Comparison of ENCODE assay signal across 1 cellular context in genomic region chr7:142646274-142646895, GRCh38.
TF ChIP-seq lines count a peak whose summit lies in the region.

No MANE protein-coding gene starts in this region.

TF ChIP-seq in GM23338, 12 proteins besides CTCF, POLR2A, EP300 and RAD21 (continued from another document):
- TF ChIP-seq, protein P1, sequence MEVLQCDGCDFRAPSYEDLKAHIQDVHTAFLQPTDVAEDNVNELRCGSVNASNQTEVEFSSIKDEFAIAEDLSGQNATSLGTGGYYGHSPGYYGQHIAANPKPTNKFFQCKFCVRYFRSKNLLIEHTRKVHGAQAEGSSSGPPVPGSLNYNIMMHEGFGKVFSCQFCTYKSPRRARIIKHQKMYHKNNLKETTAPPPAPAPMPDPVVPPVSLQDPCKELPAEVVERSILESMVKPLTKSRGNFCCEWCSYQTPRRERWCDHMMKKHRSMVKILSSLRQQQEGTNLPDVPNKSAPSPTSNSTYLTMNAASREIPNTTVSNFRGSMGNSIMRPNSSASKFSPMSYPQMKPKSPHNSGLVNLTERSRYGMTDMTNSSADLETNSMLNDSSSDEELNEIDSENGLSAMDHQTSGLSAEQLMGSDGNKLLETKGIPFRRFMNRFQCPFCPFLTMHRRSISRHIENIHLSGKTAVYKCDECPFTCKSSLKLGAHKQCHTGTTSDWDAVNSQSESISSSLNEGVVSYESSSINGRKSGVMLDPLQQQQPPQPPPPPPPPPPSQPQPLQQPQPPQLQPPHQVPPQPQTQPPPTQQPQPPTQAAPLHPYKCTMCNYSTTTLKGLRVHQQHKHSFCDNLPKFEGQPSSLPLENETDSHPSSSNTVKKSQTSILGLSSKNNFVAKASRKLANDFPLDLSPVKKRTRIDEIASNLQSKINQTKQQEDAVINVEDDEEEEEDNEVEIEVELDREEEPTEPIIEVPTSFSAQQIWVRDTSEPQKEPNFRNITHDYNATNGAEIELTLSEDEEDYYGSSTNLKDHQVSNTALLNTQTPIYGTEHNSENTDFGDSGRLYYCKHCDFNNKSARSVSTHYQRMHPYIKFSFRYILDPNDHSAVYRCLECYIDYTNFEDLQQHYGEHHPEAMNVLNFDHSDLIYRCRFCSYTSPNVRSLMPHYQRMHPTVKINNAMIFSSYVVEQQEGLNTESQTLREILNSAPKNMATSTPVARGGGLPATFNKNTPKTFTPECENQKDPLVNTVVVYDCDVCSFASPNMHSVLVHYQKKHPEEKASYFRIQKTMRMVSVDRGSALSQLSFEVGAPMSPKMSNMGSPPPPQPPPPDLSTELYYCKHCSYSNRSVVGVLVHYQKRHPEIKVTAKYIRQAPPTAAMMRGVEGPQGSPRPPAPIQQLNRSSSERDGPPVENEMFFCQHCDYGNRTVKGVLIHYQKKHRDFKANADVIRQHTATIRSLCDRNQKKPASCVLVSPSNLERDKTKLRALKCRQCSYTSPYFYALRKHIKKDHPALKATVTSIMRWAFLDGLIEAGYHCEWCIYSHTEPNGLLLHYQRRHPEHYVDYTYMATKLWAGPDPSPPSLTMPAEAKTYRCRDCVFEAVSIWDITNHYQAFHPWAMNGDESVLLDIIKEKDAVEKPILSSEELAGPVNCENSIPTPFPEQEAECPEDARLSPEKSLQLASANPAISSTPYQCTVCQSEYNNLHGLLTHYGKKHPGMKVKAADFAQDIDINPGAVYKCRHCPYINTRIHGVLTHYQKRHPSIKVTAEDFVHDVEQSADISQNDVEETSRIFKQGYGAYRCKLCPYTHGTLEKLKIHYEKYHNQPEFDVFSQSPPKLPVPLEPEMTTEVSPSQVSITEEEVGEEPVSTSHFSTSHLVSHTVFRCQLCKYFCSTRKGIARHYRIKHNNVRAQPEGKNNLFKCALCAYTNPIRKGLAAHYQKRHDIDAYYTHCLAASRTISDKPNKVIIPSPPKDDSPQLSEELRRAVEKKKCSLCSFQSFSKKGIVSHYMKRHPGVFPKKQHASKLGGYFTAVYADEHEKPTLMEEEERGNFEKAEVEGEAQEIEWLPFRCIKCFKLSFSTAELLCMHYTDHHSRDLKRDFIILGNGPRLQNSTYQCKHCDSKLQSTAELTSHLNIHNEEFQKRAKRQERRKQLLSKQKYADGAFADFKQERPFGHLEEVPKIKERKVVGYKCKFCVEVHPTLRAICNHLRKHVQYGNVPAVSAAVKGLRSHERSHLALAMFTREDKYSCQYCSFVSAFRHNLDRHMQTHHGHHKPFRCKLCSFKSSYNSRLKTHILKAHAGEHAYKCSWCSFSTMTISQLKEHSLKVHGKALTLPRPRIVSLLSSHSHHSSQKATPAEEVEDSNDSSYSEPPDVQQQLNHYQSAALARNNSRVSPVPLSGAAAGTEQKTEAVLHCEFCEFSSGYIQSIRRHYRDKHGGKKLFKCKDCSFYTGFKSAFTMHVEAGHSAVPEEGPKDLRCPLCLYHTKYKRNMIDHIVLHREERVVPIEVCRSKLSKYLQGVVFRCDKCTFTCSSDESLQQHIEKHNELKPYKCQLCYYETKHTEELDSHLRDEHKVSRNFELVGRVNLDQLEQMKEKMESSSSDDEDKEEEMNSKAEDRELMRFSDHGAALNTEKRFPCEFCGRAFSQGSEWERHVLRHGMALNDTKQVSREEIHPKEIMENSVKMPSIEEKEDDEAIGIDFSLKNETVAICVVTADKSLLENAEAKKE (CRISPR knock-in tag; IDR thresholded peaks at IDR 0.05), result no peak
- TF ChIP-seq JUNB (IDR thresholded peaks at IDR 0.05; ENCODE audit: unreplicated experiment), result no peak
- no peak for TF ChIP-seq POLR2AphosphoS5 (IDR thresholded peaks at IDR 0.05; ENCODE audit: low read depth)
- TF ChIP-seq NANOG (IDR thresholded peaks at IDR 0.05; ENCODE audit: borderline replicate concordance), result no peak
- no peak for TF ChIP-seq CREB1 (CRISPR knock-in tag; IDR thresholded peaks at IDR 0.05; ENCODE audit: low read depth)
- no peak for TF ChIP-seq ZNF331 (CRISPR knock-in tag; IDR thresholded peaks at IDR 0.05; ENCODE audit: low read depth)
- TF ChIP-seq ZNF114 (CRISPR knock-in tag; IDR thresholded peaks at IDR 0.05), result no peak
- TF ChIP-seq EZH2 (IDR thresholded peaks at IDR 0.05; ENCODE audit: low read depth, unreplicated experiment), result no peak
- no peak for TF ChIP-seq ETS1 (IDR thresholded peaks at IDR 0.05)
